In the genomic region with DNA sequence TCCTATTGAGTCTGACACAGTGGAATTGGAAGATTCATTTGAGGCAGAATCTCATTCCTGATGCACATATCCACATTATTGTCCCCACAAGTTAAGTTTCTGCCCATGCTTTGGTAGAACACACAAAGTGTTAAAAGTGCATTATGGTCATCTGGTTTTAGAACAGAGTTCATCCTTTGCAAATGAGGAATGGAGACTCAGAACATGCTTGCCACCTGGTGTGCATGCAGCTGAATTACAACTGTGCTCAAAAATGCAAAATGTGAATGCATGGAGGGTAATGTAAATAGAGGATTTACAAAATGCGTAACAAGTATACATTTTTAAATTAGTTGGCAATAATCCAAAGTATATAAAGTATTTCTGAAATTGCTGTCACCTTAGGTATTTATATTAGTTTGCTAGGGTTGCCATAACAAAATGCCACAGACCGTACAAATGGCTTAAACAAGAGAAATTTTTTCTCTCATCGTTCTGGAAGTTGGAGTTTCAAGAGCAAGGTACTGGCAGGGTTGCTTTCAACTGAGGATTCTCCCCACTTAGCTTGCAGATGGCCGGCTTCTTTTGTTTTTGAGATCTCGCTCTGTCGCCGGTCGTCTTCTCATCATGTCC, we compare ENCODE assay signal across 9 cellular contexts.
DNase-seq lines count a peak whose midpoint lies in the region; ATAC-seq and TF ChIP-seq lines count a peak whose summit lies in the region.
"Had no signal": no experiment of that assay in that cellular context is flagged by ENCODE, and none has a peak within 500 bp of the region (broad histone marks: within the 10 kb centered on the region; RNA-seq: fewer than 3 reads in every experiment).

No MANE protein-coding gene starts in this region.

- no peaks in the 10 kb centered on the region for H3K79me1 ChIP-seq in mesenchymal stem cell (replicated peaks; ENCODE audit: low read length, poor library complexity, severe bottlenecking)

- H3K36me3 Mint-ChIP-seq in T-helper 2 cell treated with Interferon-gamma antibody and Interleukin-4, amounts not matched to agents 5 μg/mL and 100 μg/mL, for 36 hours (ENCODE audit: low read depth) = no peaks in the 10 kb centered on the region

- no peak overlapping the region for H2BK15ac ChIP-seq in mesenchymal stem cell (ENCODE audit: low read depth, poor library complexity, severe bottlenecking)

- intact Hi-C loops in breast epithelium (cut with DNase I; ENCODE audit: low total_unique reads) = no loop called here

- 80% methylated on average over 7 of the region's 8 CpGs for WGBS in mesenchymal stem cell

- H3K27me3 ChIP-seq in breast epithelium = no peaks in the 10 kb centered on the region
- no peaks in the 10 kb centered on the region for H3K27me3 ChIP-seq in mesenchymal stem cell (ENCODE audit: control insufficient read depth in 1 of 2, insufficient read depth in 1 of 2, low read length in 2 of 2)

- no peak overlapping the region for H3K4ac ChIP-seq in mesenchymal stem cell (ENCODE audit: low read depth in 1 of 2, low read length in 2 of 2)

- no peaks in the 10 kb centered on the region for H3K9me3 ChIP-seq in breast epithelium
- no peaks in the 10 kb centered on the region for H3K9me3 ChIP-seq in mesenchymal stem cell (ENCODE audit: control insufficient read depth, low read length)

- H3K4me1 ChIP-seq in breast epithelium (no peaks in the 10 kb centered on the region), mesenchymal stem cell (ENCODE audit: control insufficient read depth, insufficient read depth, low read depth, low read length) (no peaks in the 10 kb centered on the region)

- no peak overlapping the region for H2BK5ac ChIP-seq in mesenchymal stem cell (ENCODE audit: low read depth, low read length, poor library complexity, severe bottlenecking)

- H3K23ac ChIP-seq in mesenchymal stem cell (ENCODE audit: low read length in 2 of 2) = no peak overlapping the region

- TF ChIP-seq CTCF in breast epithelium (IDR thresholded peaks at IDR 0.05) = peak; percentile 30 to 48 (median 45)

- H3K4me2 ChIP-seq in mesenchymal stem cell (ENCODE audit: low read length, poor library complexity, severe bottlenecking) = no peak overlapping the region

- no peak overlapping the region for H3K18ac ChIP-seq in mesenchymal stem cell (ENCODE audit: low read depth in 1 of 2, low read length in 2 of 2)

- no peak overlapping the region for H2BK12ac ChIP-seq in mesenchymal stem cell (ENCODE audit: low read length in 2 of 2)

- H3K14ac ChIP-seq in mesenchymal stem cell (ENCODE audit: low read length in 2 of 2) = no peak overlapping the region

- no peak for TF ChIP-seq POLR2A in breast epithelium (IDR thresholded peaks at IDR 0.05)

- H3K27me3 Mint-ChIP-seq in T-helper 2 cell treated with Interferon-gamma antibody and Interleukin-4, amounts not matched to agents 5 μg/mL and 100 μg/mL, for 36 hours (ENCODE audit: low read depth) = no peaks in the 10 kb centered on the region
- H3K27me3 Mint-ChIP-seq: central memory CD8-positive, alpha-beta T cell had no signal

- H2BK120ac ChIP-seq in mesenchymal stem cell (ENCODE audit: low read depth, low read length) = no peak overlapping the region

- H3K9ac ChIP-seq in mesenchymal stem cell (ENCODE audit: low read length) = peak overlapping the region; percentile 21

- ATAC-seq in HG02759 (IDR thresholded peaks at IDR 0.05; ENCODE audit: unreplicated experiment) = peak; percentile 79

- H3K27ac ChIP-seq in breast epithelium (no peak overlapping the region), mesenchymal stem cell (ENCODE audit: low read length, poor library complexity, severe bottlenecking) (no peak overlapping the region)

- no peak overlapping the region for H2AK5ac ChIP-seq in mesenchymal stem cell (ENCODE audit: low read length, severe bottlenecking)

- no peaks in the 10 kb centered on the region for H3K9me3 Mint-ChIP-seq in T-helper 2 cell treated with Interferon-gamma antibody and Interleukin-4, amounts not matched to agents 5 μg/mL and 100 μg/mL, for 36 hours
- H3K9me3 Mint-ChIP-seq: central memory CD8-positive, alpha-beta T cell had no signal

- no peak overlapping the region for H4K8ac ChIP-seq in mesenchymal stem cell (ENCODE audit: low read length)

- H3K36me3 ChIP-seq in breast epithelium (no peaks in the 10 kb centered on the region), mesenchymal stem cell (ENCODE audit: control insufficient read depth in 1 of 2, insufficient read depth in 2 of 2, low read depth in 1 of 2, low read length in 2 of 2) (no peaks in the 10 kb centered on the region)

- H3K4me3 ChIP-seq in breast epithelium = no peak overlapping the region
- H3K4me3 ChIP-seq in mesenchymal stem cell (ENCODE audit: insufficient read depth in 1 of 2, low read depth in 1 of 2, low read length in 2 of 2) = no peak overlapping the region

- H3K4me1 Mint-ChIP-seq in T-helper 2 cell treated with Interferon-gamma antibody and Interleukin-4, amounts not matched to agents 5 μg/mL and 100 μg/mL, for 36 hours (ENCODE audit: low read depth) = no peaks in the 10 kb centered on the region
- H3K4me1 Mint-ChIP-seq: central memory CD8-positive, alpha-beta T cell had no signal

- DNase-seq in stimulated activated CD4-positive, alpha-beta T cell treated with anti-CD3 and anti-CD28 coated beads, Interleukin-15, amount 100 ng/mL, for 24 hours = peak; percentile 2
- no peak for DNase-seq in stimulated activated CD4-positive, alpha-beta T cell treated with anti-CD3 and anti-CD28 coated beads, Interleukin-1b, Interleukin-23, amount 100 ng/mL, for 48 hours
- DNase-seq in NCI-H345 (lab: John Stamatoyannopoulos, UW) (peak; percentile 51), breast epithelium (ENCODE audit: low spot score in 2 of 2) (no peak), mesenchymal stem cell (peak; percentile 50), GOT3 (lab: John Stamatoyannopoulos, UW) (no peak)
- DNase-seq in T-helper 2 cell treated with Interferon-gamma antibody and Interleukin-4, amounts not matched to agents 5 μg/mL and 100 μg/mL, for 36 hours (ENCODE audit: low spot score) = no peak

- no peak overlapping the region for H4K91ac ChIP-seq in mesenchymal stem cell (ENCODE audit: low read length)

- H3K4me3 Mint-ChIP-seq in T-helper 2 cell treated with Interferon-gamma antibody and Interleukin-4, amounts not matched to agents 5 μg/mL and 100 μg/mL, for 36 hours = no peak overlapping the region
- H3K4me3 Mint-ChIP-seq: central memory CD8-positive, alpha-beta T cell had no signal

- H2AFZ ChIP-seq in mesenchymal stem cell (ENCODE audit: low read depth, low read length) = no peak overlapping the region

- H3K27ac Mint-ChIP-seq in T-helper 2 cell treated with Interferon-gamma antibody and Interleukin-4, amounts not matched to agents 5 μg/mL and 100 μg/mL, for 36 hours = no peak overlapping the region

Comparison
In these comparisons a context has a peak if more than half of its experiments do, and no peak if none do; other contexts are left out.
1. DNase-seq: peak in stimulated activated CD4-positive, alpha-beta T cell treated with anti-CD3 and anti-CD28 coated beads, Interleukin-15, amount 100 ng/mL, for 24 hours (single experiment), NCI-H345 (single experiment) and mesenchymal stem cell (single experiment); none in stimulated activated CD4-positive, alpha-beta T cell treated with anti-CD3 and anti-CD28 coated beads, Interleukin-1b, Interleukin-23, amount 100 ng/mL, for 48 hours (single experiment), breast epithelium (0 of 2), T-helper 2 cell treated with Interferon-gamma antibody and Interleukin-4, amounts not matched to agents 5 μg/mL and 100 μg/mL, for 36 hours (single experiment) and GOT3 (single experiment).